13 cellular contexts compared by ENCODE assay signal in genomic region chr10:103476046-103476768, GRCh38. TPM values are rescaled to one million over a fixed set of nuclear protein-coding genes. Genes with fewer than 3 reads are reported as not detected.
DNase-seq lines count a peak whose midpoint lies in the region; ATAC-seq and TF ChIP-seq lines count a peak whose summit lies in the region.
"Had no signal": no experiment of that assay in that cellular context is flagged by ENCODE, and none has a peak within 500 bp of the region (broad histone marks: within the 10 kb centered on the region; RNA-seq: fewer than 3 reads in every experiment).

No MANE protein-coding gene starts in this region.

- intact Hi-C loops in activated naive CD4-positive, alpha-beta T cell treated with anti-CD3 and anti-CD28 coated beads for 36 hours (cut with micrococcal nuclease): no loop called here

- peaks cover 9% of the 10 kb centered on the region for H3K4me1 Mint-ChIP-seq in activated naive CD4-positive, alpha-beta T cell treated with anti-CD3 and anti-CD28 coated beads for 36 hours (ENCODE audit: low read depth)
- H3K4me1 Mint-ChIP-seq in type B pancreatic cell (ENCODE audit: unreplicated experiment): peaks cover 11% of the 10 kb centered on the region

- DNase-seq in activated naive CD4-positive, alpha-beta T cell treated with anti-CD3 and anti-CD28 coated beads for 36 hours: peak; percentile 42
- DNase-seq in activated naive CD4-positive, alpha-beta T cell treated with Interleukin-2 at 50 U/mL for 16 hours: no peak
- peak; percentile 49 to 51 for DNase-seq in Kasumi-1 (lab: John Stamatoyannopoulos, UW)
- DNase-seq in brain microvascular endothelial cell: no peak
- no peak for DNase-seq in type B pancreatic cell (ENCODE audit: extremely low spot score, unreplicated experiment)
- DNase-seq in T1000 (lab: John Stamatoyannopoulos, UW): no peak
- no peak for DNase-seq in substantia nigra (lab: John Stamatoyannopoulos, UW)
- DNase-seq: NCI-H524 treated with DMSO at 0.1 percent for 48 hours; stimulated activated naive CD4-positive, alpha-beta T cell treated with Interleukin-2 at 50 U/mL for 16 hours had no signal

- no peaks in the 10 kb centered on the region for H3K27me3 Mint-ChIP-seq in activated naive CD4-positive, alpha-beta T cell treated with anti-CD3 and anti-CD28 coated beads for 36 hours (ENCODE audit: low read depth)
- no peaks in the 10 kb centered on the region for H3K27me3 Mint-ChIP-seq in type B pancreatic cell

- no peak overlapping the region for H3K27ac ChIP-seq in brain microvascular endothelial cell
- no peak overlapping the region for H3K27ac ChIP-seq in substantia nigra (ENCODE audit: low read depth, low read length, poor library complexity, severe bottlenecking)
- H3K27ac ChIP-seq: psoas muscle had no signal

- no peak overlapping the region for H3K4me3 Mint-ChIP-seq in activated naive CD4-positive, alpha-beta T cell treated with anti-CD3 and anti-CD28 coated beads for 36 hours
- no peak overlapping the region for H3K4me3 Mint-ChIP-seq in type B pancreatic cell

- H3K27me3 ChIP-seq in brain microvascular endothelial cell (replicated peaks): no peaks in the 10 kb centered on the region

- ATAC-seq in HG03342 (IDR thresholded peaks at IDR 0.05; ENCODE audit: unreplicated experiment): no peak
- ATAC-seq: psoas muscle had no signal

- in situ Hi-C loops in brain microvascular endothelial cell (cut with HindIII; ENCODE audit: low pct_ligation_motif_present, low sequenced_read_pairs): loop anchor here (10.0 kb wide), 1 partner anchor 61 kb away; no protein-coding TSS in a partner anchor

- H3K4me3 ChIP-seq in brain microvascular endothelial cell (ENCODE audit: low read depth, low read length): no peak overlapping the region
- H3K4me3 ChIP-seq: psoas muscle had no signal

- H3K9me3 Mint-ChIP-seq in activated naive CD4-positive, alpha-beta T cell treated with anti-CD3 and anti-CD28 coated beads for 36 hours: no peaks in the 10 kb centered on the region
- H3K9me3 Mint-ChIP-seq in type B pancreatic cell: no peaks in the 10 kb centered on the region

- H3K36me3 ChIP-seq in brain microvascular endothelial cell (replicated peaks): no peaks in the 10 kb centered on the region

- CTCF ChIA-PET in activated naive CD4-positive, alpha-beta T cell treated with anti-CD3 and anti-CD28 coated beads for 36 hours (lab: Charles Lee): interaction anchor here (0.6 to 2.1 kb wide), 5 partner anchors 10 to 600 kb away, joined by 3 to 12 read pairs (median 4); partner anchors contain the start of gene CALHM2

- H3K27ac Mint-ChIP-seq in activated naive CD4-positive, alpha-beta T cell treated with anti-CD3 and anti-CD28 coated beads for 36 hours: no peak overlapping the region
- H3K27ac Mint-ChIP-seq in type B pancreatic cell: peak overlapping the region; percentile 47

- TF ChIP-seq CTCF in brain microvascular endothelial cell (IDR thresholded peaks at IDR 0.05; ENCODE audit: low read depth, low read length, missing control alignments) (peak; percentile 45), type B pancreatic cell (conservative IDR thresholded peaks at IDR 0.05) (no peak)

- no peaks in the 10 kb centered on the region for H3K36me3 Mint-ChIP-seq in activated naive CD4-positive, alpha-beta T cell treated with anti-CD3 and anti-CD28 coated beads for 36 hours (ENCODE audit: low read depth)
- no peaks in the 10 kb centered on the region for H3K36me3 Mint-ChIP-seq in type B pancreatic cell

RNA-seq across cellular contexts. Expression of gene CALHM3, which starts 2.8 kb away (rescaled TPM):
- total RNA-seq in activated naive CD4-positive, alpha-beta T cell treated with anti-CD3 and anti-CD28 coated beads for 36 hours: not detected
- total RNA-seq in type B pancreatic cell (ENCODE audit: low replicate concordance): 3.3 and 20.3 TPM in 2 replicates
- total RNA-seq: glomerular endothelial cell, psoas muscle had no signal

RNA-seq across cellular contexts. Expression of gene NEURL1, which starts 17.3 kb away (rescaled TPM):
- total RNA-seq in activated naive CD4-positive, alpha-beta T cell treated with anti-CD3 and anti-CD28 coated beads for 36 hours: 1 to 10 TPM; 1.3 to 1.6 TPM
- total RNA-seq in type B pancreatic cell (ENCODE audit: low replicate concordance): 38.3 and 102 TPM in 2 replicates

RNA-seq across cellular contexts. Expression of gene CALHM1, which starts 17.5 kb away (rescaled TPM):
- not detected for total RNA-seq in activated naive CD4-positive, alpha-beta T cell treated with anti-CD3 and anti-CD28 coated beads for 36 hours
- 0.17 TPM in 1 of 2 replicates, not detected in the other for total RNA-seq in type B pancreatic cell (ENCODE audit: low replicate concordance)
- total RNA-seq: Caco-2, glomerular endothelial cell, psoas muscle had no signal

RNA-seq across cellular contexts. Expression of gene CALHM2, which starts 24.0 kb away (rescaled TPM):
- total RNA-seq in activated naive CD4-positive, alpha-beta T cell treated with anti-CD3 and anti-CD28 coated beads for 36 hours: 1 to 10 TPM; 8.3 to 9.5 TPM
- total RNA-seq in type B pancreatic cell (ENCODE audit: low replicate concordance): 3.5 and 27.8 TPM in 2 replicates

Comparison
In these comparisons a context has a peak if more than half of its experiments do, and no peak if none do; other contexts are left out.
1. DNase-seq: peak in activated naive CD4-positive, alpha-beta T cell treated with anti-CD3 and anti-CD28 coated beads for 36 hours (single experiment) and Kasumi-1 (2 of 2); none in activated naive CD4-positive, alpha-beta T cell treated with Interleukin-2 at 50 U/mL for 16 hours (single experiment), brain microvascular endothelial cell (single experiment), type B pancreatic cell (single experiment), T1000 (single experiment) and substantia nigra (0 of 49).
2. RNA of gene NEURL1, which starts 17.3 kb away (total RNA-seq): 38.3 to 102 TPM in type B pancreatic cell; 1.3 to 1.6 TPM in activated naive CD4-positive, alpha-beta T cell treated with anti-CD3 and anti-CD28 coated beads for 36 hours; every median in the first group is over 10 times any median in the second.